Comparison of ENCODE assay signal across 14 cellular contexts in genomic region chr6:6392214-6393068, GRCh38.
DNase-seq lines count a peak whose midpoint lies in the region; ATAC-seq and TF ChIP-seq lines count a peak whose summit lies in the region.
"Had no signal": no experiment of that assay in that cellular context is flagged by ENCODE, and none has a peak within 500 bp of the region (broad histone marks: within the 10 kb centered on the region; RNA-seq: fewer than 3 reads in every experiment).

No MANE protein-coding gene starts in this region.

- no peak overlapping the region for H3K4me3 ChIP-seq in vagina
- H3K4me3 ChIP-seq: spleen had no signal

- H3K9me3 ChIP-seq in vagina = no peaks in the 10 kb centered on the region
- H3K9me3 ChIP-seq: spleen had no signal

- no peaks in the 10 kb centered on the region for H3K4me1 ChIP-seq in vagina

- ATAC-seq in GM19351 (IDR thresholded peaks at IDR 0.05; ENCODE audit: unreplicated experiment) (peak; percentile 68), HG02798 (IDR thresholded peaks at IDR 0.05; ENCODE audit: poor library complexity, unreplicated experiment) (peak; percentile 70), HG03520 (IDR thresholded peaks at IDR 0.05; ENCODE audit: unreplicated experiment) (peak; percentile 46)
- ATAC-seq: activated CD8-positive, alpha-beta memory T cell treated with anti-CD3 and anti-CD28 coated beads, Interleukin-2, amount 10 ng/mL, durations not matched to agents 7 days and 5 days; naive thymus-derived CD4-positive, alpha-beta T cell had no signal

- TF ChIP-seq CTCF in GM10248 (IDR thresholded peaks at IDR 0.05; ENCODE audit: control extremely low read depth, extremely low read depth, low read depth, missing control alignments) (no peak), vagina (IDR thresholded peaks at IDR 0.05) (no peak)

- peak; percentile 56 for DNase-seq in GM10248 (ENCODE audit: extremely low spot score)
- no peak for DNase-seq in NOMO-1 treated with DMSO at 0.1 percent for 48 hours (lab: John Stamatoyannopoulos, UW; ENCODE audit: unreplicated experiment)
- no peak for DNase-seq in vagina (ENCODE audit: extremely low spot score in 2 of 2)
- DNase-seq in NCI-H2107 (lab: John Stamatoyannopoulos, UW) = no peak
- DNase-seq in islet precursor cell = no peak
- DNase-seq: activated CD8-positive, alpha-beta memory T cell treated with anti-CD3 and anti-CD28 coated beads, Interleukin-2, amount 10 ng/mL, durations not matched to agents 7 days and 5 days; naive thymus-derived CD4-positive, alpha-beta T cell; NCI-H226; spleen; stimulated activated naive CD4-positive, alpha-beta T cell; SW 1271 had no signal

- intact Hi-C loops in vagina (cut with DNase I) = no loop called here

- no peaks in the 10 kb centered on the region for H3K36me3 ChIP-seq in vagina
- H3K36me3 ChIP-seq: spleen had no signal

- CTCF ChIA-PET in GM10248 (lab: Yijun Ruan, JAX) = interaction anchor here (1.0 to 2.9 kb wide), 5 partner anchors 8 to 108 kb away, joined by 3 to 9 read pairs (median 4); no protein-coding TSS in a partner anchor

- no peaks in the 10 kb centered on the region for H3K27me3 ChIP-seq in vagina

- no peak overlapping the region for H3K27ac ChIP-seq in vagina

- no peak for TF ChIP-seq POLR2A in vagina (IDR thresholded peaks at IDR 0.05)

- POLR2A ChIA-PET in GM10248 (lab: Yijun Ruan, JAX) = no interaction called here
